8 cellular contexts compared by ENCODE assay signal in the genomic region with DNA sequence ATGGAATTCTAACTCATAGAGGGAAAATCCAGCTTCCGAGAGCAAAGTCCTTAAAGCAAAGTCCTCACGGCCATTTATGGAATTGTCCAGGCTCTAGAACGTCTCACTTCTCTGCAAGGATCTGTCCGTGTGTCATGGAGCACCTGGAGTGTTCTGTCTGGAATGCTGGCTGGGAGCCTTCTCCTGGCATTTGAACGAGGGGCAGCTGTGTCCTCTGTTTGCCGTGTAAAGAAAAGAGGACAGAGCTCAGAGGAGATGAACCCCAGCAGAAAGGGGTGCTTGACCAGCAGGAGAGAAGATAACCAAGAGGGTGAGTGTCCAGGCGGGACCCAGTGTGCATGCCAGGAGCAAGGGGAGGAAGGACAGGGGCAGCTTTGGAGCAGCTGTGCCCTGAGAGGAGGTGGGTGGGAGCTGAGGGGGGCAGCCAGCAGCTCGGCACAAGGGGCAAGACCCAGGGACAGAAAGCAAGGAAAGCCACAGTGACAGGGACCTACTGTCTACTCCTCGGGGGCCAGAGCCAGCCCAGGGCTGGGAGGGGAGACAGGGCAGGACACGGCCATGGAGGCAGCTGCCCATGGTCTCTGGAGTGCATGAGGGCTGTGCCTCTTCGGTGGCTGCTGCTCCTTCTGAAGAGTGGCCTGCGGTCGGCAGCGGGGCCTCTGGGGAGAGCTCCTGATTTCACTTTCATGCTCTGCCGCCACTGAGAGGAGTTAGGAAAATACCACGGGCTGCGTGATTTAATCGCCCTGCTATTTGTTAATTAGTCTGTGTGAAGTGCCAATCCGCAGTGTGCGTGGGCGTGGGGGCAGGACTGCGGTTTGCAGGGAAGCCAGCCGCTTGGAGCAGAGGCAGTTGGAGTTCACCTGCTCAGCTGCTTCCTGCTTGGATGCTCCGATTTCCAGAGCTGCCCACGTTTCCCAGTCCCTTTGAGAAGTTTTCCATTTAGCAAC.
A peak's percentile ranks its signal among the peaks of the same experiment; 100 is the strongest.
DNase-seq lines count a peak whose midpoint lies in the region; ATAC-seq, FAIRE-seq and TF ChIP-seq lines count a peak whose summit lies in the region.

No MANE protein-coding gene starts in this region.

- H3K27ac ChIP-seq in colonic mucosa (peak overlapping the region; percentile 0), pancreas (no peak overlapping the region)

- H3K4me1 ChIP-seq in colonic mucosa, result no peaks in the 10 kb centered on the region
- H3K4me1 ChIP-seq in pancreas, result no peaks in the 10 kb centered on the region

- no peaks in the 10 kb centered on the region for H3K36me3 ChIP-seq in colonic mucosa
- no peaks in the 10 kb centered on the region for H3K36me3 ChIP-seq in pancreas

- FAIRE-seq in H54 (lab: Jason Lieb, UNC), result no peak
- FAIRE-seq in pancreas (lab: Jason Lieb, UNC), result no peak

- 0 out of 2 replicates have a peak, but pooled peaks have one; percentile 4 for TF ChIP-seq POLR2A in H54 (IDR thresholded peaks at IDR 0.05; ENCODE audit: low read depth, low read length)

- peak overlapping the region in 1 of 2 donors; percentile 55 for H3K9ac ChIP-seq in colonic mucosa (ENCODE audit: low read depth in 2 of 2, low read length in 2 of 2)

- H3K4me3 ChIP-seq in colonic mucosa (no peak overlapping the region), pancreas (no peak overlapping the region)

- ATAC-seq in pancreas (peak in 3 of 4 donors; percentile 69 to 72 (median 71)), left cardiac atrium (no peak), HG02763 (IDR thresholded peaks at IDR 0.05; ENCODE audit: unreplicated experiment) (no peak)

- 27 to 32% methylated on average over 24 to 25 of the region's 25 CpGs for WGBS in pancreas, 2 donors

- H3K9me3 ChIP-seq in colonic mucosa, result no peaks in the 10 kb centered on the region
- no peaks in the 10 kb centered on the region for H3K9me3 ChIP-seq in pancreas

- intact Hi-C loops in colonic mucosa (cut with DNase I), result no loop called here
- intact Hi-C loops in pancreas (cut with DNase I), result no loop called here
- intact Hi-C loops in left cardiac atrium (cut with DNase I), result no loop called here

- TF ChIP-seq CTCF in colonic mucosa (IDR thresholded peaks at IDR 0.05) (no peak), pancreas (IDR thresholded peaks at IDR 0.05) (no peak)

- no peaks in the 10 kb centered on the region for H3K27me3 ChIP-seq in colonic mucosa
- H3K27me3 ChIP-seq in pancreas, result no peaks in the 10 kb centered on the region

- DNase-seq in H54 (ENCODE audit: insufficient read length, low spot score) (peak; percentile 39), NCI-H526 treated with DMSO at 0.1 percent for 48 hours (lab: John Stamatoyannopoulos, UW) (peak; percentile 29), colonic mucosa (no peak), pancreas (peak in 1 of 6 donors; percentile 27), cerebellar cortex (ENCODE audit: low spot score) (no peak), HUDEP-2 (lab: John Stamatoyannopoulos, UW; ENCODE audit: unreplicated experiment in 76 of 76) (no peak), left cardiac atrium (no peak)

Comparison
In these comparisons a context has a peak if more than half of its experiments do, and no peak if none do; other contexts are left out.
1. DNase-seq: peak in H54 (single experiment) and NCI-H526 treated with DMSO at 0.1 percent for 48 hours (single experiment); none in colonic mucosa (single experiment), cerebellar cortex (single experiment), HUDEP-2 (0 of 76) and left cardiac atrium (single experiment).
2. ATAC-seq: peak in pancreas (3 of 4); none in left cardiac atrium (0 of 2) and HG02763 (single experiment).